Comparison of ENCODE assay signal across 2 cellular contexts in genomic region chr22:24201681-24202590, GRCh38.
TF ChIP-seq lines count a peak whose summit lies in the region.

No MANE protein-coding gene starts in this region.

TF ChIP-seq in HepG2, 621 proteins besides CTCF, POLR2A, EP300 and RAD21:
- no peak for TF ChIP-seq EEA1 (CRISPR knock-in tag; IDR thresholded peaks at IDR 0.05; ENCODE audit: borderline replicate concordance)
- TF ChIP-seq ZNF432 (CRISPR knock-in tag; IDR thresholded peaks at IDR 0.05; ENCODE audit: borderline replicate concordance): no peak
- TF ChIP-seq NR1H2 (CRISPR knock-in tag; IDR thresholded peaks at IDR 0.05; ENCODE audit: borderline replicate concordance, low read depth): no peak
- no peak for TF ChIP-seq ZMYM2 (CRISPR knock-in tag; IDR thresholded peaks at IDR 0.05)
- no peak for TF ChIP-seq ZSCAN9 (CRISPR knock-in tag; IDR thresholded peaks at IDR 0.05; ENCODE audit: borderline replicate concordance)

TF ChIP-seq in SK-N-SH, 30 proteins besides CTCF, POLR2A, EP300 and RAD21:
- TF ChIP-seq POLR2AphosphoS5 (IDR thresholded peaks at IDR 0.05; ENCODE audit: low read depth, low read length): no peak
- TF ChIP-seq RCOR1 (IDR thresholded peaks at IDR 0.05; ENCODE audit: low read length): no peak
- TF ChIP-seq NFIC (IDR thresholded peaks at IDR 0.05; ENCODE audit: borderline replicate concordance): 0 out of 2 replicates have a peak, but pooled peaks have one; percentile 27
- peak; percentile 80 for TF ChIP-seq TCF12 (IDR thresholded peaks at IDR 0.05)
- no peak for TF ChIP-seq SMC3 (IDR thresholded peaks at IDR 0.05; ENCODE audit: low read depth, low read length)
- peak; percentile 67 for TF ChIP-seq PBX3 (IDR thresholded peaks at IDR 0.05)
- TF ChIP-seq TEAD4 (IDR thresholded peaks at IDR 0.05; ENCODE audit: borderline replicate concordance, insufficient read depth): 0 out of 2 replicates have a peak, but pooled peaks have one; percentile 18
- peak; percentile 51; the same call in 1 of the 2 replicates for TF ChIP-seq FOSL2 (IDR thresholded peaks at IDR 0.05; ENCODE audit: borderline replicate concordance, low read depth)
- TF ChIP-seq JUND (IDR thresholded peaks at IDR 0.05): peak; percentile 37; the same call in 1 of the 2 replicates
TF ChIP-seq in SK-N-SH: peak in this region for 6.
